Comparison of ENCODE assay signal across 8 cellular contexts in genomic region chr17:4703330-4703691, GRCh38. TPM values are rescaled to one million over a fixed set of nuclear protein-coding genes. Genes with fewer than 3 reads are reported as not detected.
DNase-seq lines count a peak whose midpoint lies in the region; ATAC-seq and TF ChIP-seq lines count a peak whose summit lies in the region.

No MANE protein-coding gene starts in this region.

- H3K4me3 ChIP-seq in BE2C (ENCODE audit: low read depth, low read length) (peak overlapping the region; percentile 90), LNCaP clone FGC (ENCODE audit: low read depth, low read length) (peak overlapping the region; percentile 98), dorsolateral prefrontal cortex (peak overlapping the region; percentile 67 to 100 (median 95))

- no peaks in the 10 kb centered on the region for H3K9me3 ChIP-seq in BE2C

- H3K36me3 Mint-ChIP-seq in natural killer cell, result no peaks in the 10 kb centered on the region

- no peaks in the 10 kb centered on the region for H3K36me3 ChIP-seq in BE2C

- peak overlapping the region; percentile 35 to 57 for H3K27ac Mint-ChIP-seq in natural killer cell

- H3K27me3 ChIP-seq in BE2C (no peaks in the 10 kb centered on the region), dorsolateral prefrontal cortex (no peaks in the 10 kb centered on the region)

- peak overlapping the region in 54 of 59 donors; percentile 9 to 95 (median 82) for H3K27ac ChIP-seq in dorsolateral prefrontal cortex

- intact Hi-C loops in dorsolateral prefrontal cortex (cut with DNase I) (no loop called here), natural killer cell (cut with micrococcal nuclease) (no loop called here)

- H3K4me3 Mint-ChIP-seq in natural killer cell, result peak overlapping the region; percentile 90

- ATAC-seq in natural killer cell (no peak), GM21529 (IDR thresholded peaks at IDR 0.05; ENCODE audit: unreplicated experiment) (no peak), GM21737 (IDR thresholded peaks at IDR 0.05; ENCODE audit: unreplicated experiment) (no peak), HG03442 (IDR thresholded peaks at IDR 0.05; ENCODE audit: unreplicated experiment) (no peak), HG03571 (IDR thresholded peaks at IDR 0.05; ENCODE audit: unreplicated experiment) (no peak)

- TF ChIP-seq CTCF in BE2C (IDR thresholded peaks at IDR 0.05; ENCODE audit: low read depth, low read length) (no peak), LNCaP clone FGC (IDR thresholded peaks at IDR 0.05; ENCODE audit: control insufficient read depth, extremely low read depth, insufficient read depth) (no peak), dorsolateral prefrontal cortex (IDR thresholded peaks at IDR 0.05 in 54 of 56, conservative IDR thresholded peaks at IDR 0.05 in 2 of 56; ENCODE audit: low read depth in 1 of 56, partially characterized antibody in 56 of 56) (no peak), natural killer cell (IDR thresholded peaks at IDR 0.05) (no peak)

- H3K4me1 ChIP-seq in BE2C, result no peaks in the 10 kb centered on the region

- DNase-seq in BE2C (no peak), LNCaP clone FGC (ENCODE audit: low read depth) (no peak), dorsolateral prefrontal cortex (no peak), natural killer cell (no peak)

- no peaks in the 10 kb centered on the region for H3K27me3 Mint-ChIP-seq in natural killer cell (ENCODE audit: low read depth in 2 of 2)

- H3K4me1 Mint-ChIP-seq in natural killer cell, result peaks cover 22 to 29% of the 10 kb centered on the region in 2 donors

- no peaks in the 10 kb centered on the region for H3K9me3 Mint-ChIP-seq in natural killer cell

RNA-seq across cellular contexts. Expression of gene PELP1, which starts 0.6 kb away (rescaled TPM):
- 57.1 TPM for polyA plus RNA-seq in BE2C (2012; ENCODE audit: insufficient read depth, insufficient read length, low read depth)
- total RNA-seq in dorsolateral prefrontal cortex, result 100 to 1,000 TPM in 1 of 120 experiments, 10 to 100 TPM in 119; 56.4 to 101 (median 70.6) TPM
- 10 to 100 TPM; 32.3 to 45.8 (median 43.5) TPM for total RNA-seq in natural killer cell

RNA-seq across cellular contexts. Expression of gene ARRB2, which starts 7.1 kb away (rescaled TPM):
- 73.0 TPM for polyA plus RNA-seq in BE2C (2012; ENCODE audit: insufficient read depth, insufficient read length, low read depth)
- total RNA-seq in dorsolateral prefrontal cortex (100 to 1,000 TPM in 45 of 120 experiments, 10 to 100 TPM in 75; 66.2 to 131 (median 94.9) TPM), natural killer cell (100 to 1,000 TPM; 314 to 374 (median 335) TPM)

RNA-seq across cellular contexts. Expression of gene MED11, which starts 27.9 kb away (rescaled TPM):
- polyA plus RNA-seq in BE2C (2012; ENCODE audit: insufficient read depth, insufficient read length, low read depth), result 15.0 TPM
- total RNA-seq in dorsolateral prefrontal cortex, result 10 to 100 TPM in 112 of 120 experiments, 1 to 10 TPM in 8; 7.9 to 21.7 (median 14.7) TPM
- 10 to 100 TPM in 2 of 3 donors, 1 to 10 TPM in 1; 9.1 to 15.0 (median 10.5) TPM for total RNA-seq in natural killer cell

RNA-seq across cellular contexts. Expression of gene ZMYND15, which starts 36.3 kb away (rescaled TPM):
- polyA plus RNA-seq in BE2C (2012; ENCODE audit: insufficient read depth, insufficient read length, low read depth), result not detected
- total RNA-seq in dorsolateral prefrontal cortex (1 to 10 TPM in 92 of 120 experiments, under 1 TPM in 28; 0.46 to 3.6 (median 1.4) TPM), natural killer cell (1 to 10 TPM in 1 of 3 donors, under 1 TPM in 2; 0.52 to 3.5 (median 0.93) TPM)

RNA-seq across cellular contexts. Expression of gene CXCL16, which starts 36.4 kb away (rescaled TPM):
- polyA plus RNA-seq in BE2C (2012; ENCODE audit: insufficient read depth, insufficient read length, low read depth), result 0.99 TPM
- total RNA-seq in dorsolateral prefrontal cortex (10 to 100 TPM in 86 of 120 experiments, 1 to 10 TPM in 34; 4.0 to 31.9 (median 13.0) TPM), natural killer cell (10 to 100 TPM in 2 of 3 donors, 1 to 10 TPM in 1; 4.0 to 31.8 (median 16.0) TPM)
